ENCODE assay signal across 10 cellular contexts in genomic region chr2:95346236-95346737, GRCh38.
DNase-seq lines count a peak whose midpoint lies in the region; ATAC-seq lines count a peak whose summit lies in the region.
"Had no signal": no experiment of that assay in that cellular context is flagged by ENCODE, and none has a peak within 500 bp of the region (broad histone marks: within the 10 kb centered on the region; RNA-seq: fewer than 3 reads in every experiment).

No MANE protein-coding gene starts in this region.

- peaks cover 47% of the 10 kb centered on the region for H3K27me3 Mint-ChIP-seq in activated naive CD8-positive, alpha-beta T cell treated with anti-CD3 and anti-CD28 coated beads, Interleukin-2, amount 50 U/mL, for 24 hours

- H3K27ac ChIP-seq in skin epidermis, result peak overlapping the region in 19 of 21 experiments; percentile 1 to 85 (median 65)

- ATAC-seq in HG02642 (IDR thresholded peaks at IDR 0.05; ENCODE audit: poor library complexity, unreplicated experiment) (peak; percentile 29), HG02970 (IDR thresholded peaks at IDR 0.05; ENCODE audit: low FRiP score, unreplicated experiment) (no peak)
- no peak for ATAC-seq in activated naive CD8-positive, alpha-beta T cell treated with anti-CD3 and anti-CD28 coated beads, Interleukin-2, amount 50 U/mL, for 24 hours

- no peaks in the 10 kb centered on the region for H3K36me3 Mint-ChIP-seq in activated naive CD8-positive, alpha-beta T cell treated with anti-CD3 and anti-CD28 coated beads, Interleukin-2, amount 50 U/mL, for 24 hours (ENCODE audit: low read depth)
- H3K36me3 Mint-ChIP-seq: IgD-negative memory B cell had no signal

- no peak overlapping the region for H3K27ac Mint-ChIP-seq in activated naive CD8-positive, alpha-beta T cell treated with anti-CD3 and anti-CD28 coated beads, Interleukin-2, amount 50 U/mL, for 24 hours
- H3K27ac Mint-ChIP-seq: IgD-negative memory B cell; naive thymus-derived CD8-positive, alpha-beta T cell had no signal

- no peak overlapping the region for H3K4me3 Mint-ChIP-seq in activated naive CD8-positive, alpha-beta T cell treated with anti-CD3 and anti-CD28 coated beads, Interleukin-2, amount 50 U/mL, for 24 hours

- H3K4me3 ChIP-seq in skin epidermis, result peak overlapping the region; percentile 24 to 61 (median 48)

- no peaks in the 10 kb centered on the region for H3K9me3 Mint-ChIP-seq in activated naive CD8-positive, alpha-beta T cell treated with anti-CD3 and anti-CD28 coated beads, Interleukin-2, amount 50 U/mL, for 24 hours
- H3K9me3 Mint-ChIP-seq: IgD-negative memory B cell had no signal

- DNase-seq in CD1c-positive myeloid dendritic cell (ENCODE audit: extremely low spot score), result peak; percentile 37
- peak; percentile 13 for DNase-seq in activated naive CD8-positive, alpha-beta T cell treated with anti-CD3 and anti-CD28 coated beads, Interleukin-2, amount 50 U/mL, for 24 hours
- DNase-seq in hepatic stellate cell (ENCODE audit: low spot score), result peak; percentile 65
- no peak for DNase-seq in NCI-H1048 (lab: John Stamatoyannopoulos, UW)
- no peak for DNase-seq in stimulated activated naive CD4-positive, alpha-beta T cell (lab: John Stamatoyannopoulos, UW)

- H3K4me1 Mint-ChIP-seq in activated naive CD8-positive, alpha-beta T cell treated with anti-CD3 and anti-CD28 coated beads, Interleukin-2, amount 50 U/mL, for 24 hours, result peaks cover 3% of the 10 kb centered on the region

Comparison
In these comparisons a context has a peak if more than half of its experiments do, and no peak if none do; other contexts are left out.
1. DNase-seq: peak in CD1c-positive myeloid dendritic cell (single experiment), activated naive CD8-positive, alpha-beta T cell treated with anti-CD3 and anti-CD28 coated beads, Interleukin-2, amount 50 U/mL, for 24 hours (single experiment) and hepatic stellate cell (single experiment); none in NCI-H1048 (single experiment) and stimulated activated naive CD4-positive, alpha-beta T cell (0 of 6).